In the genomic region with DNA sequence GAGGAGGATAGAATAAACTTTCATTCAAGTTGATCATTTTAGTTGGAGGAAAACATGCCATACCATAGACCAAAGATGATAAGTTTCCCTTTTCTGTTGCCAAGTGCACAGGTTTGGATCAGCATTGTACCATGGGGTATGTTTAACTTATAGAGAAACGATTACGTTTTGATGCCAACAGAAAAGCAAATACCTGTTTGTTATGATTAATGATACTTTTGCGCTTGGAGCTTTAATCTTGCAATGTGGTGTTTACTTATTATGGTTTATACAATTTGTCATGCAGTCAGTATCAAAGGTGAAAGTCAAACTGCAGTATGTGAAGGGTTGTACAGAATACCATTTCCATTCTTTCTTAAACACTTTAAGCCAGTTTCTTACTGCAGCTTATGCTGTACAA, we compare ENCODE assay signal across 1 cellular context.
TF ChIP-seq lines count a peak whose summit lies in the region.

No MANE protein-coding gene starts in this region.

TF ChIP-seq in A549, 52 proteins besides CTCF, POLR2A, EP300 and RAD21 (continued from another document):
- TF ChIP-seq, protein P1, sequence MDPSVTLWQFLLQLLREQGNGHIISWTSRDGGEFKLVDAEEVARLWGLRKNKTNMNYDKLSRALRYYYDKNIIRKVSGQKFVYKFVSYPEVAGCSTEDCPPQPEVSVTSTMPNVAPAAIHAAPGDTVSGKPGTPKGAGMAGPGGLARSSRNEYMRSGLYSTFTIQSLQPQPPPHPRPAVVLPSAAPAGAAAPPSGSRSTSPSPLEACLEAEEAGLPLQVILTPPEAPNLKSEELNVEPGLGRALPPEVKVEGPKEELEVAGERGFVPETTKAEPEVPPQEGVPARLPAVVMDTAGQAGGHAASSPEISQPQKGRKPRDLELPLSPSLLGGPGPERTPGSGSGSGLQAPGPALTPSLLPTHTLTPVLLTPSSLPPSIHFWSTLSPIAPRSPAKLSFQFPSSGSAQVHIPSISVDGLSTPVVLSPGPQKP (IDR thresholded peaks at IDR 0.05; ENCODE audit: low read depth, low read length): no peak
- TF ChIP-seq KDM1A (IDR thresholded peaks at IDR 0.05; ENCODE audit: low read depth) (no peak), TP53 (CRISPR knock-in tag; IDR thresholded peaks at IDR 0.05) (no peak), ZSCAN20 (CRISPR knock-in tag; IDR thresholded peaks at IDR 0.05) (no peak), RCOR1 (IDR thresholded peaks at IDR 0.05; ENCODE audit: low read depth, low read length) (no peak), FOSB (CRISPR knock-in tag; IDR thresholded peaks at IDR 0.05) (no peak), HOXB5 (CRISPR knock-in tag; IDR thresholded peaks at IDR 0.05) (peak; percentile 98), PHF8 (IDR thresholded peaks at IDR 0.05; ENCODE audit: borderline replicate concordance, low read depth) (no peak), SMC3 (IDR thresholded peaks at IDR 0.05) (peak; percentile 19; the same call in 1 of the 3 replicates), CBX8 (IDR thresholded peaks at IDR 0.05) (no peak), MAFK (IDR thresholded peaks at IDR 0.05; ENCODE audit: partially characterized antibody) (no peak), HOXB13 (CRISPR knock-in tag; IDR thresholded peaks at IDR 0.05; ENCODE audit: low read depth) (no peak), HDAC2 (IDR thresholded peaks at IDR 0.05) (no peak), SREBF2 (IDR thresholded peaks at IDR 0.05) (no peak), FOSL2 (IDR thresholded peaks at IDR 0.05) (no peak), FOSL2 (CRISPR knock-in tag; IDR thresholded peaks at IDR 0.05) (peak; percentile 46; the same call in 1 of the 2 replicates), RARB (CRISPR knock-in tag; IDR thresholded peaks at IDR 0.05) (no peak), CHD2 (IDR thresholded peaks at IDR 0.05; ENCODE audit: low read length, partially characterized antibody) (no peak), EHF (CRISPR knock-in tag; IDR thresholded peaks at IDR 0.05) (no peak), NR3C1 (IDR thresholded peaks at IDR 0.05) (no peak), POLR2AphosphoS2 (conservative IDR thresholded peaks at IDR 0.05; ENCODE audit: low read length) (no peak), NFE2L2 (conservative IDR thresholded peaks at IDR 0.05; ENCODE audit: low read length) (no peak), JUN (IDR thresholded peaks at IDR 0.05) (peak in 1 of 2 experiments; percentile 55; a peak in 3 of 5 replicates), RFX5 (IDR thresholded peaks at IDR 0.05) (no peak), GATA3 (IDR thresholded peaks at IDR 0.05; ENCODE audit: borderline replicate concordance) (peak; percentile 91), RNF2 (IDR thresholded peaks at IDR 0.05; ENCODE audit: borderline replicate concordance, low read depth) (no peak), MYC (IDR thresholded peaks at IDR 0.05; ENCODE audit: borderline replicate concordance, low read length) (no peak), NPAS2 (CRISPR knock-in tag; IDR thresholded peaks at IDR 0.05; ENCODE audit: borderline replicate concordance) (no peak), ESRRA (IDR thresholded peaks at IDR 0.05; ENCODE audit: borderline replicate concordance, low read length) (no peak), FOXS1 (CRISPR knock-in tag; IDR thresholded peaks at IDR 0.05) (no peak), ZC3H11A (IDR thresholded peaks at IDR 0.05) (no peak), ZNF302 (CRISPR knock-in tag; IDR thresholded peaks at IDR 0.05) (no peak), TFCP2L1 (CRISPR knock-in tag; IDR thresholded peaks at IDR 0.05) (no peak), HEYL (CRISPR knock-in tag; IDR thresholded peaks at IDR 0.05) (no peak), ZFP36 (IDR thresholded peaks at IDR 0.05; ENCODE audit: borderline replicate concordance, partially characterized antibody) (no peak), HOXA7 (CRISPR knock-in tag; IDR thresholded peaks at IDR 0.05) (no peak), CEBPB (IDR thresholded peaks at IDR 0.05) (peak in 1 of 2 experiments; percentile 52; a peak in 2 of 4 replicates)
- TF ChIP-seq, protein P2, sequence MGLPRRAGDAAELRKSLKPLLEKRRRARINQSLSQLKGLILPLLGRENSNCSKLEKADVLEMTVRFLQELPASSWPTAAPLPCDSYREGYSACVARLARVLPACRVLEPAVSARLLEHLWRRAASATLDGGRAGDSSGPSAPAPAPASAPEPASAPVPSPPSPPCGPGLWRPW (IDR thresholded peaks at IDR 0.05): no peak
- TF ChIP-seq, protein P3, sequence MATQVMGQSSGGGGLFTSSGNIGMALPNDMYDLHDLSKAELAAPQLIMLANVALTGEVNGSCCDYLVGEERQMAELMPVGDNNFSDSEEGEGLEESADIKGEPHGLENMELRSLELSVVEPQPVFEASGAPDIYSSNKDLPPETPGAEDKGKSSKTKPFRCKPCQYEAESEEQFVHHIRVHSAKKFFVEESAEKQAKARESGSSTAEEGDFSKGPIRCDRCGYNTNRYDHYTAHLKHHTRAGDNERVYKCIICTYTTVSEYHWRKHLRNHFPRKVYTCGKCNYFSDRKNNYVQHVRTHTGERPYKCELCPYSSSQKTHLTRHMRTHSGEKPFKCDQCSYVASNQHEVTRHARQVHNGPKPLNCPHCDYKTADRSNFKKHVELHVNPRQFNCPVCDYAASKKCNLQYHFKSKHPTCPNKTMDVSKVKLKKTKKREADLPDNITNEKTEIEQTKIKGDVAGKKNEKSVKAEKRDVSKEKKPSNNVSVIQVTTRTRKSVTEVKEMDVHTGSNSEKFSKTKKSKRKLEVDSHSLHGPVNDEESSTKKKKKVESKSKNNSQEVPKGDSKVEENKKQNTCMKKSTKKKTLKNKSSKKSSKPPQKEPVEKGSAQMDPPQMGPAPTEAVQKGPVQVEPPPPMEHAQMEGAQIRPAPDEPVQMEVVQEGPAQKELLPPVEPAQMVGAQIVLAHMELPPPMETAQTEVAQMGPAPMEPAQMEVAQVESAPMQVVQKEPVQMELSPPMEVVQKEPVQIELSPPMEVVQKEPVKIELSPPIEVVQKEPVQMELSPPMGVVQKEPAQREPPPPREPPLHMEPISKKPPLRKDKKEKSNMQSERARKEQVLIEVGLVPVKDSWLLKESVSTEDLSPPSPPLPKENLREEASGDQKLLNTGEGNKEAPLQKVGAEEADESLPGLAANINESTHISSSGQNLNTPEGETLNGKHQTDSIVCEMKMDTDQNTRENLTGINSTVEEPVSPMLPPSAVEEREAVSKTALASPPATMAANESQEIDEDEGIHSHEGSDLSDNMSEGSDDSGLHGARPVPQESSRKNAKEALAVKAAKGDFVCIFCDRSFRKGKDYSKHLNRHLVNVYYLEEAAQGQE (IDR thresholded peaks at IDR 0.05): no peak
- TF ChIP-seq, protein P4, sequence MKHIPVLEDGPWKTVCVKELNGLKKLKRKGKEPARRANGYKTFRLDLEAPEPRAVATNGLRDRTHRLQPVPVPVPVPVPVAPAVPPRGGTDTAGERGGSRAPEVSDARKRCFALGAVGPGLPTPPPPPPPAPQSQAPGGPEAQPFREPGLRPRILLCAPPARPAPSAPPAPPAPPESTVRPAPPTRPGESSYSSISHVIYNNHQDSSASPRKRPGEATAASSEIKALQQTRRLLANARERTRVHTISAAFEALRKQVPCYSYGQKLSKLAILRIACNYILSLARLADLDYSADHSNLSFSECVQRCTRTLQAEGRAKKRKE (CRISPR knock-in tag; IDR thresholded peaks at IDR 0.05; ENCODE audit: low read depth): no peak
- TF ChIP-seq, protein P5, sequence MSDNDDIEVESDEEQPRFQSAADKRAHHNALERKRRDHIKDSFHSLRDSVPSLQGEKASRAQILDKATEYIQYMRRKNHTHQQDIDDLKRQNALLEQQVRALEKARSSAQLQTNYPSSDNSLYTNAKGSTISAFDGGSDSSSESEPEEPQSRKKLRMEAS (IDR thresholded peaks at IDR 0.05): peak; percentile 40; the same call in 1 of the 2 replicates
- TF ChIP-seq, protein P6, sequence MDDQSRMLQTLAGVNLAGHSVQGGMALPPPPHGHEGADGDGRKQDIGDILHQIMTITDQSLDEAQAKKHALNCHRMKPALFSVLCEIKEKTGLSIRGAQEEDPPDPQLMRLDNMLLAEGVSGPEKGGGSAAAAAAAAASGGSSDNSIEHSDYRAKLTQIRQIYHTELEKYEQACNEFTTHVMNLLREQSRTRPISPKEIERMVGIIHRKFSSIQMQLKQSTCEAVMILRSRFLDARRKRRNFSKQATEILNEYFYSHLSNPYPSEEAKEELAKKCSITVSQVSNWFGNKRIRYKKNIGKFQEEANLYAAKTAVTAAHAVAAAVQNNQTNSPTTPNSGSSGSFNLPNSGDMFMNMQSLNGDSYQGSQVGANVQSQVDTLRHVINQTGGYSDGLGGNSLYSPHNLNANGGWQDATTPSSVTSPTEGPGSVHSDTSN (IDR thresholded peaks at IDR 0.05): no peak
- TF ChIP-seq, protein P7, sequence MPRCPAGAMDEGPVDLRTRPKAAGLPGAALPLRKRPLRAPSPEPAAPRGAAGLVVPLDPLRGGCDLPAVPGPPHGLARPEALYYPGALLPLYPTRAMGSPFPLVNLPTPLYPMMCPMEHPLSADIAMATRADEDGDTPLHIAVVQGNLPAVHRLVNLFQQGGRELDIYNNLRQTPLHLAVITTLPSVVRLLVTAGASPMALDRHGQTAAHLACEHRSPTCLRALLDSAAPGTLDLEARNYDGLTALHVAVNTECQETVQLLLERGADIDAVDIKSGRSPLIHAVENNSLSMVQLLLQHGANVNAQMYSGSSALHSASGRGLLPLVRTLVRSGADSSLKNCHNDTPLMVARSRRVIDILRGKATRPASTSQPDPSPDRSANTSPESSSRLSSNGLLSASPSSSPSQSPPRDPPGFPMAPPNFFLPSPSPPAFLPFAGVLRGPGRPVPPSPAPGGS (IDR thresholded peaks at IDR 0.05): no peak
